Comparison of ENCODE assay signal across 12 cellular contexts in genomic region chr12:57515934-57516541, GRCh38. TPM values are rescaled to one million over a fixed set of nuclear protein-coding genes. Genes with fewer than 3 reads are reported as not detected.
DNase-seq lines count a peak whose midpoint lies in the region; ATAC-seq and TF ChIP-seq lines count a peak whose summit lies in the region.
"Had no signal": no experiment of that assay in that cellular context is flagged by ENCODE, and none has a peak within 500 bp of the region (broad histone marks: within the 10 kb centered on the region; RNA-seq: fewer than 3 reads in every experiment).

No MANE protein-coding gene starts in this region.

- no peaks in the 10 kb centered on the region for H3K27me3 ChIP-seq in BLaER1
- no peaks in the 10 kb centered on the region for H3K27me3 ChIP-seq in DND-41 (ENCODE audit: insufficient read depth, low read length, poor library complexity)
- H3K27me3 ChIP-seq in ovary = no peaks in the 10 kb centered on the region

- no peak for TF ChIP-seq POLR2A in ovary (IDR thresholded peaks at IDR 0.05)

- no peak for TF ChIP-seq EP300 in ovary (IDR thresholded peaks at IDR 0.05)

- H3K27ac Mint-ChIP-seq in activated naive CD8-positive, alpha-beta T cell = peak overlapping the region; percentile 80
- H3K27ac Mint-ChIP-seq in naive B cell = peak overlapping the region in 5 of 6 donors; percentile 40 to 100 (median 56)

- peaks cover 52% of the 10 kb centered on the region for H3K79me2 ChIP-seq in DND-41 (ENCODE audit: insufficient read depth, low read length)

- H3K9me3 Mint-ChIP-seq in activated naive CD8-positive, alpha-beta T cell (ENCODE audit: low read depth) = no peaks in the 10 kb centered on the region
- H3K9me3 Mint-ChIP-seq in naive B cell = no peaks in the 10 kb centered on the region

- H3K9ac ChIP-seq in BLaER1 = no peak overlapping the region
- H3K9ac ChIP-seq in DND-41 (ENCODE audit: low read depth, low read length) = no peak overlapping the region

- no peak overlapping the region for H3K4me3 Mint-ChIP-seq in activated naive CD8-positive, alpha-beta T cell
- peak overlapping the region in 1 of 8 donors; percentile 65 for H3K4me3 Mint-ChIP-seq in naive B cell

- no peak for ATAC-seq in DND-41 (ENCODE audit: insufficient read depth, low read depth)
- ATAC-seq in naive B cell (ENCODE audit: low read depth in 2 of 2) = no peak

- H3K4me2 ChIP-seq in BLaER1 (no peak overlapping the region), DND-41 (ENCODE audit: insufficient read depth, low read length) (no peak overlapping the region)

- H3K4me1 Mint-ChIP-seq in activated naive CD8-positive, alpha-beta T cell (ENCODE audit: low read depth) = peaks cover 33% of the 10 kb centered on the region
- H3K4me1 Mint-ChIP-seq in naive B cell = peaks cover 27 to 33% (median 31%) of the 10 kb centered on the region in 3 donors

- H3K27ac ChIP-seq in BLaER1 (0 out of 2 replicates have a peak overlapping the region, but pooled peaks have one; percentile 8), DND-41 (ENCODE audit: low read length) (0 out of 2 replicates have a peak overlapping the region, but pooled peaks have one; percentile 16), ovary (no peak overlapping the region)

- WGBS in ovary, 3 donors = 80 to 85% (median 83%) methylated on average over 11 of the region's 11 CpGs

- no peaks in the 10 kb centered on the region for H3K27me3 Mint-ChIP-seq in activated naive CD8-positive, alpha-beta T cell
- H3K27me3 Mint-ChIP-seq in naive B cell = no peaks in the 10 kb centered on the region

- intact Hi-C loops in cardiac septum (cut with DNase I) = no loop called here
- intact Hi-C loops in ovary (cut with DNase I) = no loop called here

- DNase-seq in DND-41 = no peak
- DNase-seq in naive B cell = no peak
- DNase-seq in cardiac septum (ENCODE audit: low spot score) = no peak
- no peak for DNase-seq in SK-N-DZ (ENCODE audit: low spot score)
- no peak for DNase-seq in ovary
- DNase-seq: mesendoderm, MV-4-11, retina, RPMI8226, substantia nigra had no signal

- H3K9me3 ChIP-seq in BLaER1 (no peaks in the 10 kb centered on the region), DND-41 (ENCODE audit: insufficient read depth, low read length, severe bottlenecking) (no peaks in the 10 kb centered on the region), ovary (no peaks in the 10 kb centered on the region)

- H3K4me3 ChIP-seq in BLaER1 (no peak overlapping the region), DND-41 (ENCODE audit: low read depth in 1 of 2, low read length in 2 of 2) (no peak overlapping the region), ovary (no peak overlapping the region)

- no peak overlapping the region for H2AFZ ChIP-seq in DND-41 (ENCODE audit: low read depth, low read length)

- H3K4me1 ChIP-seq in BLaER1 (peaks cover 24% of the 10 kb centered on the region), DND-41 (ENCODE audit: insufficient read depth, low read length) (peaks cover 30% of the 10 kb centered on the region), ovary (ENCODE audit: insufficient read depth) (peaks cover 3% of the 10 kb centered on the region)

- peaks cover 11% of the 10 kb centered on the region for H3K36me3 Mint-ChIP-seq in activated naive CD8-positive, alpha-beta T cell
- H3K36me3 Mint-ChIP-seq in naive B cell = peaks cover 9 to 19% of the 10 kb centered on the region in 2 donors

- peaks cover 83% of the 10 kb centered on the region for H3K36me3 ChIP-seq in BLaER1
- peaks cover 89% of the 10 kb centered on the region for H3K36me3 ChIP-seq in DND-41 (ENCODE audit: insufficient read depth, low read length)
- no peaks in the 10 kb centered on the region for H3K36me3 ChIP-seq in ovary

- no peak for TF ChIP-seq CTCF in DND-41 (IDR thresholded peaks at IDR 0.05; ENCODE audit: borderline replicate concordance, extremely low read depth, low read length, poor library complexity, severe bottlenecking)
- TF ChIP-seq CTCF in ovary (IDR thresholded peaks at IDR 0.05) = no peak

- H4K20me1 ChIP-seq in BLaER1 (peaks cover 84% of the 10 kb centered on the region), DND-41 (ENCODE audit: insufficient read depth, low read length) (peaks cover 59% of the 10 kb centered on the region)

RNA-seq across cellular contexts. Expression of gene DDIT3, which starts 4.3 kb away (rescaled TPM):
- polyA plus RNA-seq in naive B cell (ENCODE audit: low read depth in 6 of 6) (10 to 100 TPM; 33.3 to 62.2 (median 51.0) TPM), ovary (10 to 100 TPM; 34.9 to 62.1 TPM)
- total RNA-seq in cardiac septum (24.0 TPM), ovary (10 to 100 TPM; 22.1 to 84.9 (median 29.2) TPM)
- polyA plus RNA-seq in SK-N-DZ (2014; cell fraction: cytosol; rRNA removed) = 36.1 and 40.5 TPM in 2 replicates
- polyA plus RNA-seq in SK-N-DZ (2014; cell fraction: nucleus; rRNA removed) = 59.9 and 77.2 TPM in 2 replicates

RNA-seq across cellular contexts. Expression of gene MBD6, which starts 6.6 kb away (rescaled TPM):
- 1 to 10 TPM; 1.8 to 8.2 (median 5.0) TPM for polyA plus RNA-seq in naive B cell (ENCODE audit: low read depth in 6 of 6)
- 39.9 TPM for total RNA-seq in cardiac septum
- 2.7 and 4.0 TPM in 2 replicates for polyA plus RNA-seq in SK-N-DZ (2014; cell fraction: cytosol; rRNA removed)
- 10.7 and 37.8 TPM in 2 replicates for polyA plus RNA-seq in SK-N-DZ (2014; cell fraction: nucleus; rRNA removed)
- total RNA-seq in ovary = 100 to 1,000 TPM in 2 of 7 donors, 10 to 100 TPM in 5; 25.2 to 122 (median 79.7) TPM
- polyA plus RNA-seq in ovary = 10 to 100 TPM; 18.1 to 35.0 TPM

RNA-seq across cellular contexts. Expression of gene MARS1, which starts 28.2 kb away (rescaled TPM):
- polyA plus RNA-seq in naive B cell (ENCODE audit: low read depth in 6 of 6) = 10 to 100 TPM; 53.1 to 78.7 (median 63.0) TPM
- total RNA-seq in cardiac septum = 89.2 TPM
- 161 and 172 TPM in 2 replicates for polyA plus RNA-seq in SK-N-DZ (2014; cell fraction: cytosol; rRNA removed)
- polyA plus RNA-seq in SK-N-DZ (2014; cell fraction: nucleus; rRNA removed) = 617 and 1,802 TPM in 2 replicates
- 100 to 1,000 TPM in 2 of 7 donors, 10 to 100 TPM in 5; 21.1 to 479 (median 66.4) TPM for total RNA-seq in ovary
- 10 to 100 TPM; 30.8 to 87.4 TPM for polyA plus RNA-seq in ovary

RNA-seq across cellular contexts. Expression of gene DCTN2, which starts 31.0 kb away (rescaled TPM):
- polyA plus RNA-seq in naive B cell (ENCODE audit: low read depth in 6 of 6) (10 to 100 TPM; 65.6 to 87.3 (median 71.2) TPM), ovary (100 to 1,000 TPM; 128 to 226 TPM)
- total RNA-seq in cardiac septum (100 TPM), ovary (100 to 1,000 TPM in 1 of 7 donors, 10 to 100 TPM in 6; 70.7 to 100 (median 97.4) TPM)
- polyA plus RNA-seq in SK-N-DZ (2014; cell fraction: cytosol; rRNA removed) = 277 and 311 TPM in 2 replicates
- polyA plus RNA-seq in SK-N-DZ (2014; cell fraction: nucleus; rRNA removed) = 201 and 238 TPM in 2 replicates

RNA-seq across cellular contexts. Expression of gene KIF5A, which starts 33.8 kb away (rescaled TPM):
- not detected for polyA plus RNA-seq in naive B cell (ENCODE audit: low read depth in 6 of 6)
- total RNA-seq in cardiac septum = 0.22 TPM
- polyA plus RNA-seq in SK-N-DZ (2014; cell fraction: cytosol; rRNA removed) = 18.1 and 20.0 TPM in 2 replicates
- polyA plus RNA-seq in SK-N-DZ (2014; cell fraction: nucleus; rRNA removed) = 59.9 and 84.5 TPM in 2 replicates
- under 1 TPM in 6 of 7 donors, not detected in 1; 0.08 to 0.48 (median 0.30) TPM for total RNA-seq in ovary
- polyA plus RNA-seq in ovary = under 1 TPM; 0.15 to 0.48 TPM

Comparison
In these comparisons a context has a peak if more than half of its experiments do, and no peak if none do; other contexts are left out.
1. H3K27ac ChIP-seq: peak in BLaER1 (single experiment) and DND-41 (single experiment); none in ovary (0 of 2).